13 cellular contexts compared by ENCODE assay signal in the genomic region with DNA sequence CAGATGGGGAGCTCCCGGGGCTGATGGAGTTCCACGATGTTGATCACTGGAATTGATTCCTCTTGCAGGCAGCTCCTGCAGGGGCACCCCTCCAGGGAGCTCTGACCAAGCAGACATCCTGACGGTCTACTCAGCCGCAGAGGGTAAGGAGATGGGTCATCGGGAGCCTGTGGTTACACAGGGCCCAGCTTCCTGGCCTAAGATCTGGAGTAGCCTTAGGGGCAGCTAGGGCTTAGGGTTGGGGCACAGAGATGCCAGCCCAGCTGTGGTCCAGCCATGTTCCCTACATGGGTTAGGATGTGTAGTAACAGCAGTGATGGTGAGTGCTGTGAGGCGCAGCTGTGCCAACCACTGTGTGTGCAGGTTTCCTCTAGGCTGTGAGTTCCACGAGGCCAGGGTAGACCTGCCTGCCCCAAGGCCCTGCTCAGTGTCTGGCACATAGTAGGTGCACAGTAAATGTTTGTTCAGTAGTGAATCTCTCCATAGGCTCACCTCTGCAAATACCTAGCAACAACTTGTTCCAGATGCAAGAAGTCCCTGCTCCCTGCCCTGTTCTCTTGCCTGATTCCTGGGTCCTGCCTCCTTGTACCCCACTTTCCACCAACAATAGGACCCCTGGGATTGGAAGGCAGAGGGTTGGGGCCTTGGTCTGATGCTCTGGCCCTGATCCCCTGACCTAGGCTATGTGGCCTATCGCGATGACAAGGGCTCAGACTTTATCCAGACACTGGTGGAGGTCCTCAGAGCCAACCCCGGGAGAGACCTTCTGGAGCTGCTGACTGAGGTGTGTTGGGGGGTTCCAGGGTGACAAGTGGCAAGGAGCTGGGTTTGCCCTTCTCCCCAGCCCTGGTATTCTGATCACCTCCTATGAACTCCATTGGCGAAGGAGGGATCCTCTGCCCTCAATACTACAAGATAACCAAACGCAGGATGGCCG. TPM values are rescaled to one million over a fixed set of nuclear protein-coding genes. Genes with fewer than 3 reads are reported as not detected.
DNase-seq lines count a peak whose midpoint lies in the region; ATAC-seq and TF ChIP-seq lines count a peak whose summit lies in the region.
"Had no signal": no experiment of that assay in that cellular context is flagged by ENCODE, and none has a peak within 500 bp of the region (broad histone marks: within the 10 kb centered on the region; RNA-seq: fewer than 3 reads in every experiment).

No MANE protein-coding gene starts in this region.

- H3K9me3 ChIP-seq in left ventricle myocardium inferior (replicated peaks), result no peaks in the 10 kb centered on the region

- CTCF ChIA-PET in activated CD4-positive, alpha-beta memory T cell treated with anti-CD3 and anti-CD28 coated beads for 36 hours (lab: Charles Lee), result interaction anchor here (0.8 to 6.1 kb wide), 13 partner anchors 8 to 120 kb away, joined by 3 to 80 read pairs (median 7); a partner anchor contains a TSS

- H3K27me3 Mint-ChIP-seq in activated CD4-positive, alpha-beta memory T cell treated with anti-CD3 and anti-CD28 coated beads for 36 hours, result peaks cover 12% of the 10 kb centered on the region
- H3K27me3 Mint-ChIP-seq in memory B cell, result no peaks in the 10 kb centered on the region

- ATAC-seq in memory B cell (ENCODE audit: low read depth), result no peak
- ATAC-seq in HG03432 (IDR thresholded peaks at IDR 0.05; ENCODE audit: unreplicated experiment), result no peak
- ATAC-seq in GM21825 (IDR thresholded peaks at IDR 0.05; ENCODE audit: unreplicated experiment), result no peak

- peak overlapping the region; percentile 84 for H3K4me3 Mint-ChIP-seq in activated CD4-positive, alpha-beta memory T cell treated with anti-CD3 and anti-CD28 coated beads for 36 hours
- peak overlapping the region; percentile 89 for H3K4me3 Mint-ChIP-seq in memory B cell

- POLR2A ChIA-PET in activated CD4-positive, alpha-beta memory T cell treated with anti-CD3 and anti-CD28 coated beads for 36 hours (lab: Charles Lee), result interaction anchor here (0.6 to 2.0 kb wide), 5 partner anchors 9 to 249 kb away, joined by 3 to 16 read pairs (median 3); a partner anchor contains a TSS

- no peak for TF ChIP-seq CTCF in left ventricle myocardium inferior (IDR thresholded peaks at IDR 0.05; ENCODE audit: borderline replicate concordance)

- peaks cover 56% of the 10 kb centered on the region for H3K4me1 ChIP-seq in left ventricle myocardium inferior

- H3K36me3 ChIP-seq in left ventricle myocardium inferior, result no peaks in the 10 kb centered on the region

- peaks cover 27% of the 10 kb centered on the region for H3K4me1 Mint-ChIP-seq in activated CD4-positive, alpha-beta memory T cell treated with anti-CD3 and anti-CD28 coated beads for 36 hours (ENCODE audit: low read depth)
- H3K4me1 Mint-ChIP-seq in memory B cell, result peaks cover 16% of the 10 kb centered on the region

- H3K27ac ChIP-seq in left ventricle myocardium inferior (replicated peaks), result peak overlapping the region; percentile 90

- H3K27ac Mint-ChIP-seq in activated CD4-positive, alpha-beta memory T cell treated with anti-CD3 and anti-CD28 coated beads for 36 hours, result no peak overlapping the region
- H3K27ac Mint-ChIP-seq in memory B cell, result no peak overlapping the region
- H3K27ac Mint-ChIP-seq: CD14-positive monocyte had no signal

- H3K36me3 Mint-ChIP-seq in activated CD4-positive, alpha-beta memory T cell treated with anti-CD3 and anti-CD28 coated beads for 36 hours, result peaks cover 4% of the 10 kb centered on the region
- no peaks in the 10 kb centered on the region for H3K36me3 Mint-ChIP-seq in memory B cell

- intact Hi-C loops in left ventricle myocardium inferior (cut with micrococcal nuclease), result no loop called here
- intact Hi-C loops in cardiac septum (cut with DNase I), result loop anchor here (1.0 kb wide), 1 partner anchor 13 kb away; a partner anchor contains a TSS
- intact Hi-C loops in activated CD4-positive, alpha-beta memory T cell treated with anti-CD3 and anti-CD28 coated beads for 36 hours (cut with micrococcal nuclease), result no loop called here

- DNase-seq in left ventricle myocardium inferior (no peak), cardiac septum (ENCODE audit: low spot score) (no peak), memory B cell (ENCODE audit: low spot score in 2 of 2) (no peak), hypothalamus (lab: John Stamatoyannopoulos, UW) (no peak), SW480 (ENCODE audit: low spot score) (no peak)
- DNase-seq in activated CD4-positive, alpha-beta memory T cell treated with anti-CD3 and anti-CD28 coated beads for 36 hours, result no peak
- DNase-seq: foreskin melanocyte, NCI-H1417, occipital lobe, Right ventricle myocardium superior had no signal

- no peak overlapping the region for H3K4me3 ChIP-seq in left ventricle myocardium inferior

- H3K9me3 Mint-ChIP-seq in activated CD4-positive, alpha-beta memory T cell treated with anti-CD3 and anti-CD28 coated beads for 36 hours, result no peaks in the 10 kb centered on the region
- no peaks in the 10 kb centered on the region for H3K9me3 Mint-ChIP-seq in memory B cell

- H3K27me3 ChIP-seq in left ventricle myocardium inferior (ENCODE audit: low read depth), result no peaks in the 10 kb centered on the region

RNA-seq across cellular contexts. Expression of a gene that starts 13.7 kb away (rescaled TPM):
- total RNA-seq in left ventricle myocardium inferior (6.2 TPM), cardiac septum (7.5 TPM)
- 1 to 10 TPM; 9.0 TPM for total RNA-seq in activated CD4-positive, alpha-beta memory T cell treated with anti-CD3 and anti-CD28 coated beads for 36 hours

RNA-seq across cellular contexts. Expression of a gene that starts 36.1 kb away (rescaled TPM):
- 8.0 TPM for total RNA-seq in left ventricle myocardium inferior
- 6.5 TPM for total RNA-seq in cardiac septum
- under 1 TPM in 1 of 2 experiments, not detected in 1; 0.21 TPM for total RNA-seq in activated CD4-positive, alpha-beta memory T cell treated with anti-CD3 and anti-CD28 coated beads for 36 hours

RNA-seq across cellular contexts. Expression of a gene that starts 39.5 kb away (rescaled TPM):
- total RNA-seq in left ventricle myocardium inferior (not detected), cardiac septum (not detected)
- total RNA-seq in activated CD4-positive, alpha-beta memory T cell treated with anti-CD3 and anti-CD28 coated beads for 36 hours, result not detected
- total RNA-seq: Right ventricle myocardium superior had no signal

RNA-seq across cellular contexts. Expression of a gene that starts 49.4 kb away (rescaled TPM):
- not detected for total RNA-seq in left ventricle myocardium inferior
- not detected for total RNA-seq in cardiac septum
- under 1 TPM in 1 of 2 experiments, not detected in 1; 0.19 TPM for total RNA-seq in activated CD4-positive, alpha-beta memory T cell treated with anti-CD3 and anti-CD28 coated beads for 36 hours
- total RNA-seq: occipital lobe, Right ventricle myocardium superior had no signal
